Comparison of ENCODE assay signal across 13 cellular contexts in genomic region chr11:59267196-59267595, GRCh38. TPM values are rescaled to one million over a fixed set of nuclear protein-coding genes. Genes with fewer than 3 reads are reported as not detected.
A peak's percentile ranks its signal among the peaks of the same experiment; 100 is the strongest.
DNase-seq lines count a peak whose midpoint lies in the region; ATAC-seq and TF ChIP-seq lines count a peak whose summit lies in the region.
"Had no signal": no experiment of that assay in that cellular context is flagged by ENCODE, and none has a peak within 500 bp of the region (broad histone marks: within the 10 kb centered on the region; RNA-seq: fewer than 3 reads in every experiment).

No MANE protein-coding gene starts in this region.

- H4K20me1 ChIP-seq in OCI-LY7 (ENCODE audit: insufficient read depth, low read length) = no peaks in the 10 kb centered on the region

- intact Hi-C loops in OCI-LY7 (cut with micrococcal nuclease; ENCODE audit: unreplicated experiment) (loop anchor here (1.0 kb wide), 1 partner anchor 17 kb away; no protein-coding TSS in a partner anchor), dorsolateral prefrontal cortex (cut with DNase I) (no loop called here)

- no peak for TF ChIP-seq CTCF in GM10248 (IDR thresholded peaks at IDR 0.05; ENCODE audit: control extremely low read depth, extremely low read depth, low read depth, missing control alignments)
- TF ChIP-seq CTCF in OCI-LY7 (conservative IDR thresholded peaks at IDR 0.05; ENCODE audit: low read length) = peak; percentile 48
- no peak for TF ChIP-seq CTCF in foreskin fibroblast (IDR thresholded peaks at IDR 0.05; ENCODE audit: low read depth, low read length)
- no peak for TF ChIP-seq CTCF in dorsolateral prefrontal cortex (IDR thresholded peaks at IDR 0.05 in 54 of 56, conservative IDR thresholded peaks at IDR 0.05 in 2 of 56; ENCODE audit: low read depth in 1 of 56, partially characterized antibody in 56 of 56)

- CTCF ChIA-PET in GM10248 (lab: Yijun Ruan, JAX) = interaction anchor here (0.8 to 2.6 kb wide), 6 partner anchors 9 to 95 kb away, joined by 3 to 15 read pairs (median 6); partner anchors contain the start of gene DTX4
- CTCF ChIA-PET in OCI-LY7 (lab: Charles Lee; ENCODE audit: unreplicated experiment) = interaction anchor here (0.6 to 0.8 kb wide), 5 partner anchors 16 to 1905 kb away, joined by 3 to 6 read pairs (median 4); no protein-coding TSS in a partner anchor

- no peaks in the 10 kb centered on the region for H3K79me2 ChIP-seq in OCI-LY7 (ENCODE audit: insufficient read depth, low read depth, low read length)

- peaks cover 0 to 2% (median 0%) of the 10 kb centered on the region in 45 donors for H3K27me3 ChIP-seq in dorsolateral prefrontal cortex
- H3K27me3 ChIP-seq: heart left ventricle had no signal

- H3K9me3 ChIP-seq in OCI-LY7 (ENCODE audit: low read length) = no peaks in the 10 kb centered on the region
- H3K9me3 ChIP-seq: heart left ventricle, mucosa of descending colon had no signal

- H3K4me2 ChIP-seq in OCI-LY7 (ENCODE audit: low read length) = peak overlapping the region; percentile 90

- DNase-seq in GM10248 (ENCODE audit: extremely low spot score) (peak; percentile 57), OCI-LY7 (ENCODE audit: low spot score) (peak; percentile 59), foreskin fibroblast (no peak), dorsolateral prefrontal cortex (no peak), GM03348 (ENCODE audit: low spot score) (no peak), NCI-H524 (lab: John Stamatoyannopoulos, UW) (no peak)
- DNase-seq: heart left ventricle, KBM-7, mucosa of descending colon, NCI-H446 treated with DMSO at 0.1 percent for 48 hours had no signal

- no peaks in the 10 kb centered on the region for H3K36me3 ChIP-seq in OCI-LY7 (ENCODE audit: insufficient read depth, low read length)
- H3K36me3 ChIP-seq: heart left ventricle had no signal

- no peaks in the 10 kb centered on the region for H3K9me2 ChIP-seq in OCI-LY7 (ENCODE audit: insufficient read depth, low read length)

- POLR2A ChIA-PET in GM10248 (lab: Yijun Ruan, JAX) = no interaction called here
- POLR2A ChIA-PET in OCI-LY7 (lab: Charles Lee) = interaction anchor here (0.6 to 5.6 kb wide), 10 partner anchors 7 to 1578 kb away, joined by 3 to 39 read pairs (median 3); no protein-coding TSS in a partner anchor

- H2AFZ ChIP-seq in OCI-LY7 (ENCODE audit: low read length) = peak overlapping the region; percentile 60; the same call in 1 of the 2 replicates

- H3K4me3 ChIP-seq in OCI-LY7 (ENCODE audit: low read depth, low read length, poor library complexity, severe bottlenecking) = peak overlapping the region; percentile 7
- H3K4me3 ChIP-seq in foreskin fibroblast (ENCODE audit: low read depth in 1 of 2, low read length in 2 of 2) = no peak overlapping the region
- no peak overlapping the region for H3K4me3 ChIP-seq in dorsolateral prefrontal cortex
- H3K4me3 ChIP-seq: heart left ventricle, mucosa of descending colon had no signal

- BruUV-seq in OCI-LY7 (replicated peaks; lab: Mats Ljungman, UMichigan) = no TSS peak

- peaks cover 94% of the 10 kb centered on the region for H3K4me1 ChIP-seq in OCI-LY7 (ENCODE audit: insufficient read depth, low read length, poor library complexity, severe bottlenecking)

- peak overlapping the region; percentile 50 for H3K27ac ChIP-seq in OCI-LY7 (ENCODE audit: low read depth, low read length, poor library complexity, severe bottlenecking)
- H3K27ac ChIP-seq in dorsolateral prefrontal cortex = no peak overlapping the region
- H3K27ac ChIP-seq: heart left ventricle had no signal

- ATAC-seq in GM19395 (IDR thresholded peaks at IDR 0.05; ENCODE audit: unreplicated experiment) = peak; percentile 77
- ATAC-seq in HG02938 (IDR thresholded peaks at IDR 0.05; ENCODE audit: unreplicated experiment) = peak; percentile 73
- ATAC-seq: heart left ventricle had no signal

RNA-seq across cellular contexts. Expression of gene MPEG1, which starts 54.5 kb away (rescaled TPM):
- 0.06 TPM in 1 of 2 replicates, not detected in the other for total RNA-seq in OCI-LY7 (2014; rRNA removed; shearing (Covaris generic))
- total RNA-seq in OCI-LY7 (2022) = 12.4 and 13.5 TPM in 2 replicates
- total RNA-seq in dorsolateral prefrontal cortex = 1 to 10 TPM in 90 of 120 experiments, under 1 TPM in 30; 0.32 to 6.7 (median 1.6) TPM
- total RNA-seq: activated T-helper 1 cell treated with anti-CD3 and anti-CD28 coated beads, Interleukin-12 subunit alpha, Interleukin-12 subunit beta, Interleukin-2, Interleukin-4 antibody, amounts not matched to agents 30 ng/mL and 10 ng/mL and 1 ng/mL, durations not matched to agents 14 hours and 24 hours and 36 hours had no signal

Comparison
In these comparisons a context has a peak if more than half of its experiments do, and no peak if none do; other contexts are left out.
1. DNase-seq: peak in GM10248 (single experiment) and OCI-LY7 (single experiment); none in foreskin fibroblast (0 of 2), dorsolateral prefrontal cortex (0 of 10), GM03348 (single experiment) and NCI-H524 (0 of 2).